ENCODE assay signal across 1 cellular context in the genomic region with DNA sequence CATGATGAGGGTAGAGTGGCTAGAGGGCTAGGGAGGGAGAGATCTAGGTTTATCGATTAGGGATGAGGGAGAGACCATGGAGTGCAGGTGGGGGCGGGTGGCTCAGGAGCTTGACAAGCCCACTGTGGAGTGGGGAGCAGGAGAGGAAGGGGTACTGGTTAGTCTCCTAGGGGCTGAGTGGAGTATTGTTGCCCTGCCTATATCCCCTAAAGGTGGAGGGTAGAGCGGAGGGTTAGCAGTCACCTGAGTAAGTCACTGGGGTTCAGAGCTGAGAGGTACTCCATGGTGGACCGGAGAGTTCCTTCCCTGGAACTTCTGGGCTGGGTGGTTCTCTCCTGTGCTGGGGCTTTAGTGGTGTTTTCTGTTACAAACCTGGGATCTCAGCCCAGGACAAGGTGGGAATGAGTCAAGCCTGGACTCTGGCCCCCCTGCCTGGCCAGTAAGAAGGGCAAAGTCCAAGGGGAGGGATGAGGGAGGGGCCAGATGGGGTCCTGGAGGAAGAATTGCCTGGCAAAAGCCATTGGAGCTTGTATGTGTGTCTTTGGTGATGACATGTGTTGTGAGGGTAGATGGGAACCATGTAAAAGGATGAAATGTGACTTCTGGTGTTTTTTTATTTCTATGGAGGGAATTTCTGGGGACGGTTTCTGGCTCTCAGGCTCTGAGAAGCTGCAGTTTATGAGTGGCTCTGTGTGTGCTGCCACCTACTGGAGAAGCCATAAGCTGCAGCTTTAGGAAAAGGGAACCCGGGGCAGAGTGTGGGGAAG.
TF ChIP-seq lines count a peak whose summit lies in the region.

Gene CIDEB, minus strand, starts transcription at position 403 of the 767 bp plus-strand sequence. Its CDS starts 119 bp downstream, at position 284.

TF ChIP-seq in HepG2, 621 proteins besides CTCF, POLR2A, EP300 and RAD21 (continued from another document and continues in another):
- TF ChIP-seq, protein P1, sequence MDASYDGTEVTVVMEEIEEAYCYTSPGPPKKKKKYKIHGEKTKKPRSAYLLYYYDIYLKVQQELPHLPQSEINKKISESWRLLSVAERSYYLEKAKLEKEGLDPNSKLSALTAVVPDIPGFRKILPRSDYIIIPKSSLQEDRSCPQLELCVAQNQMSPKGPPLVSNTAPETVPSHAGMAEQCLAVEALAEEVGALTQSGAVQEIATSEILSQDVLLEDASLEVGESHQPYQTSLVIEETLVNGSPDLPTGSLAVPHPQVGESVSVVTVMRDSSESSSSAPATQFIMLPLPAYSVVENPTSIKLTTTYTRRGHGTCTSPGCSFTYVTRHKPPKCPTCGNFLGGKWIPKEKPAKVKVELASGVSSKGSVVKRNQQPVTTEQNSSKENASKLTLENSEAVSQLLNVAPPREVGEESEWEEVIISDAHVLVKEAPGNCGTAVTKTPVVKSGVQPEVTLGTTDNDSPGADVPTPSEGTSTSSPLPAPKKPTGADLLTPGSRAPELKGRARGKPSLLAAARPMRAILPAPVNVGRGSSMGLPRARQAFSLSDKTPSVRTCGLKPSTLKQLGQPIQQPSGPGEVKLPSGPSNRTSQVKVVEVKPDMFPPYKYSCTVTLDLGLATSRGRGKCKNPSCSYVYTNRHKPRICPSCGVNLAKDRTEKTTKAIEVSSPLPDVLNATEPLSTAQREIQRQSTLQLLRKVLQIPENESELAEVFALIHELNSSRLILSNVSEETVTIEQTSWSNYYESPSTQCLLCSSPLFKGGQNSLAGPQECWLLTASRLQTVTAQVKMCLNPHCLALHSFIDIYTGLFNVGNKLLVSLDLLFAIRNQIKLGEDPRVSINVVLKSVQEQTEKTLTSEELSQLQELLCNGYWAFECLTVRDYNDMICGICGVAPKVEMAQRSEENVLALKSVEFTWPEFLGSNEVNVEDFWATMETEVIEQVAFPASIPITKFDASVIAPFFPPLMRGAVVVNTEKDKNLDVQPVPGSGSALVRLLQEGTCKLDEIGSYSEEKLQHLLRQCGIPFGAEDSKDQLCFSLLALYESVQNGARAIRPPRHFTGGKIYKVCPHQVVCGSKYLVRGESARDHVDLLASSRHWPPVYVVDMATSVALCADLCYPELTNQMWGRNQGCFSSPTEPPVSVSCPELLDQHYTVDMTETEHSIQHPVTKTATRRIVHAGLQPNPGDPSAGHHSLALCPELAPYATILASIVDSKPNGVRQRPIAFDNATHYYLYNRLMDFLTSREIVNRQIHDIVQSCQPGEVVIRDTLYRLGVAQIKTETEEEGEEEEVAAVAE (CRISPR knock-in tag; IDR thresholded peaks at IDR 0.05; ENCODE audit: borderline replicate concordance) = 0 out of 2 replicates have a peak, but pooled peaks have one; percentile 48
- TF ChIP-seq ZNF737 (CRISPR knock-in tag; IDR thresholded peaks at IDR 0.05; ENCODE audit: borderline replicate concordance) = no peak
- TF ChIP-seq HOXA7 (CRISPR knock-in tag; IDR thresholded peaks at IDR 0.05) = no peak
- no peak for TF ChIP-seq MTA3 (CRISPR knock-in tag; IDR thresholded peaks at IDR 0.05)
- TF ChIP-seq IRF1 (CRISPR knock-in tag; IDR thresholded peaks at IDR 0.05; ENCODE audit: low read depth) = peak; percentile 77; the same call in 1 of the 2 replicates
- TF ChIP-seq, protein P2, sequence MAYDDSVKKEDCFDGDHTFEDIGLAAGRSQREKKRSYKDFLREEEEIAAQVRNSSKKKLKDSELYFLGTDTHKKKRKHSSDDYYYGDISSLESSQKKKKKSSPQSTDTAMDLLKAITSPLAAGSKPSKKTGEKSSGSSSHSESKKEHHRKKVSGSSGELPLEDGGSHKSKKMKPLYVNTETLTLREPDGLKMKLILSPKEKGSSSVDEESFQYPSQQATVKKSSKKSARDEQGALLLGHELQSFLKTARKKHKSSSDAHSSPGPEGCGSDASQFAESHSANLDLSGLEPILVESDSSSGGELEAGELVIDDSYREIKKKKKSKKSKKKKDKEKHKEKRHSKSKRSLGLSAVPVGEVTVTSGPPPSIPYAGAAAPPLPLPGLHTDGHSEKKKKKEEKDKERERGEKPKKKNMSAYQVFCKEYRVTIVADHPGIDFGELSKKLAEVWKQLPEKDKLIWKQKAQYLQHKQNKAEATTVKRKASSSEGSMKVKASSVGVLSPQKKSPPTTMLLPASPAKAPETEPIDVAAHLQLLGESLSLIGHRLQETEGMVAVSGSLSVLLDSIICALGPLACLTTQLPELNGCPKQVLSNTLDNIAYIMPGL (CRISPR knock-in tag; IDR thresholded peaks at IDR 0.05; ENCODE audit: borderline replicate concordance in 1 of 2, low read depth in 1 of 2) = peak; percentile 93 to 96
- peak; percentile 95 for TF ChIP-seq STAT5B (CRISPR knock-in tag; IDR thresholded peaks at IDR 0.05)
- TF ChIP-seq ZNF44 (CRISPR knock-in tag; IDR thresholded peaks at IDR 0.05) = peak; percentile 97
- TF ChIP-seq DPF2 (CRISPR knock-in tag; IDR thresholded peaks at IDR 0.05; ENCODE audit: borderline replicate concordance, low read depth) = peak; percentile 100
- no peak for TF ChIP-seq ZNF234 (CRISPR knock-in tag; conservative IDR thresholded peaks at IDR 0.05)
- TF ChIP-seq MLLT10 (CRISPR knock-in tag; IDR thresholded peaks at IDR 0.05) = no peak
- TF ChIP-seq GMEB2 (CRISPR knock-in tag; IDR thresholded peaks at IDR 0.05; ENCODE audit: low read depth) = no peak
- no peak for TF ChIP-seq ZMYM4 (CRISPR knock-in tag; IDR thresholded peaks at IDR 0.05)
- TF ChIP-seq ZNF317 (CRISPR knock-in tag; IDR thresholded peaks at IDR 0.05) = peak; percentile 93
- TF ChIP-seq DMAP1 (CRISPR knock-in tag; IDR thresholded peaks at IDR 0.05) = peak; percentile 97
- TF ChIP-seq ARID2 (CRISPR knock-in tag; IDR thresholded peaks at IDR 0.05; ENCODE audit: borderline replicate concordance) = 0 out of 2 replicates have a peak, but pooled peaks have one; percentile 44
- TF ChIP-seq, protein P3, sequence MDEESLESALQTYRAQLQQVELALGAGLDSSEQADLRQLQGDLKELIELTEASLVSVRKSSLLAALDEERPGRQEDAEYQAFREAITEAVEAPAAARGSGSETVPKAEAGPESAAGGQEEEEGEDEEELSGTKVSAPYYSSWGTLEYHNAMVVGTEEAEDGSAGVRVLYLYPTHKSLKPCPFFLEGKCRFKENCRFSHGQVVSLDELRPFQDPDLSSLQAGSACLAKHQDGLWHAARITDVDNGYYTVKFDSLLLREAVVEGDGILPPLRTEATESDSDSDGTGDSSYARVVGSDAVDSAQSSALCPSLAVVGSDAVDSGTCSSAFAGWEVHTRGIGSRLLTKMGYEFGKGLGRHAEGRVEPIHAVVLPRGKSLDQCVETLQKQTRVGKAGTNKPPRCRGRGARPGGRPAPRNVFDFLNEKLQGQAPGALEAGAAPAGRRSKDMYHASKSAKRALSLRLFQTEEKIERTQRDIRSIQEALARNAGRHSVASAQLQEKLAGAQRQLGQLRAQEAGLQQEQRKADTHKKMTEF (CRISPR knock-in tag; IDR thresholded peaks at IDR 0.05) = peak; percentile 94
- TF ChIP-seq SUZ12 (IDR thresholded peaks at IDR 0.05; ENCODE audit: low read depth, low read length) = no peak
- TF ChIP-seq HNRNPL (IDR thresholded peaks at IDR 0.05; ENCODE audit: low read depth, low read length) = no peak
- TF ChIP-seq ZNF781 (CRISPR knock-in tag; IDR thresholded peaks at IDR 0.05; ENCODE audit: borderline replicate concordance, not compliant biosample characterization) = peak; percentile 97
- TF ChIP-seq ZNF878 (CRISPR knock-in tag; IDR thresholded peaks at IDR 0.05) = no peak
- TF ChIP-seq SCMH1 (CRISPR knock-in tag; IDR thresholded peaks at IDR 0.05; ENCODE audit: borderline replicate concordance) = no peak
- TF ChIP-seq, protein P4, sequence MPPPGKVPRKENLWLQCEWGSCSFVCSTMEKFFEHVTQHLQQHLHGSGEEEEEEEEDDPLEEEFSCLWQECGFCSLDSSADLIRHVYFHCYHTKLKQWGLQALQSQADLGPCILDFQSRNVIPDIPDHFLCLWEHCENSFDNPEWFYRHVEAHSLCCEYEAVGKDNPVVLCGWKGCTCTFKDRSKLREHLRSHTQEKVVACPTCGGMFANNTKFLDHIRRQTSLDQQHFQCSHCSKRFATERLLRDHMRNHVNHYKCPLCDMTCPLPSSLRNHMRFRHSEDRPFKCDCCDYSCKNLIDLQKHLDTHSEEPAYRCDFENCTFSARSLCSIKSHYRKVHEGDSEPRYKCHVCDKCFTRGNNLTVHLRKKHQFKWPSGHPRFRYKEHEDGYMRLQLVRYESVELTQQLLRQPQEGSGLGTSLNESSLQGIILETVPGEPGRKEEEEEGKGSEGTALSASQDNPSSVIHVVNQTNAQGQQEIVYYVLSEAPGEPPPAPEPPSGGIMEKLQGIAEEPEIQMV (CRISPR knock-in tag; IDR thresholded peaks at IDR 0.05; ENCODE audit: low read depth) = peak; percentile 88; the same call in 1 of the 2 replicates
- TF ChIP-seq KDM3A (CRISPR knock-in tag; IDR thresholded peaks at IDR 0.05; ENCODE audit: low read depth) = peak; percentile 87
- TF ChIP-seq KAT7 (CRISPR knock-in tag; IDR thresholded peaks at IDR 0.05; ENCODE audit: borderline replicate concordance) = no peak
- TF ChIP-seq NFE2L2 (IDR thresholded peaks at IDR 0.05; ENCODE audit: low read length) = peak; percentile 3; the same call in 1 of the 2 replicates
- peak; percentile 94 for TF ChIP-seq MED1 (CRISPR knock-in tag; IDR thresholded peaks at IDR 0.05)
- TF ChIP-seq ATF7-NPFF (CRISPR knock-in tag; IDR thresholded peaks at IDR 0.05; ENCODE audit: low read depth) = peak; percentile 79; the same call in 1 of the 2 replicates
- TF ChIP-seq, protein P5, sequence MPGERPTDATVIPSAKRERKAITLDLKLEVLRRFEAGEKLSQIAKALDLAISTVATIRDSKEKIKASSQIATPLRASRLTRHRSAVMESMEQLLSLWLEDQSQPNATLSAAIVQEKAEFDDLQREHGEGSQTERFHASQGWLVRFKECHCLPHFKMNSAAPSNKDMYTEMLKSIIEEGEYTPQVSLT (CRISPR knock-in tag; IDR thresholded peaks at IDR 0.05; ENCODE audit: borderline replicate concordance, low read depth) = no peak
- peak; percentile 27; the same call in 1 of the 2 replicates for TF ChIP-seq GZF1 (CRISPR knock-in tag; IDR thresholded peaks at IDR 0.05)
- peak; percentile 98 for TF ChIP-seq TOE1 (CRISPR knock-in tag; IDR thresholded peaks at IDR 0.05)
- TF ChIP-seq, protein P6, sequence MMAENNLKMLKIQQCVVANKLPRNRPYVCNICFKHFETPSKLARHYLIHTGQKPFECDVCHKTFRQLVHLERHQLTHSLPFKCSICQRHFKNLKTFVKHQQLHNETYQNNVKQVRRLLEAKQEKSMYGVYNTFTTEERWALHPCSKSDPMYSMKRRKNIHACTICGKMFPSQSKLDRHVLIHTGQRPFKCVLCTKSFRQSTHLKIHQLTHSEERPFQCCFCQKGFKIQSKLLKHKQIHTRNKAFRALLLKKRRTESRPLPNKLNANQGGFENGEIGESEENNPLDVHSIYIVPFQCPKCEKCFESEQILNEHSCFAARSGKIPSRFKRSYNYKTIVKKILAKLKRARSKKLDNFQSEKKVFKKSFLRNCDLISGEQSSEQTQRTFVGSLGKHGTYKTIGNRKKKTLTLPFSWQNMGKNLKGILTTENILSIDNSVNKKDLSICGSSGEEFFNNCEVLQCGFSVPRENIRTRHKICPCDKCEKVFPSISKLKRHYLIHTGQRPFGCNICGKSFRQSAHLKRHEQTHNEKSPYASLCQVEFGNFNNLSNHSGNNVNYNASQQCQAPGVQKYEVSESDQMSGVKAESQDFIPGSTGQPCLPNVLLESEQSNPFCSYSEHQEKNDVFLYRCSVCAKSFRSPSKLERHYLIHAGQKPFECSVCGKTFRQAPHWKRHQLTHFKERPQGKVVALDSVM (CRISPR knock-in tag; IDR thresholded peaks at IDR 0.05) = no peak
- peak; percentile 69 for TF ChIP-seq PCBP2 (optimal IDR thresholded peaks at IDR 0.05; ENCODE audit: low read depth, low read length, poor library complexity, severe bottlenecking)
- TF ChIP-seq SMAD9 (CRISPR knock-in tag; IDR thresholded peaks at IDR 0.05) = no peak
- no peak for TF ChIP-seq ZNF431 (CRISPR knock-in tag; IDR thresholded peaks at IDR 0.05; ENCODE audit: borderline replicate concordance, low read depth)
- TF ChIP-seq, protein P7, sequence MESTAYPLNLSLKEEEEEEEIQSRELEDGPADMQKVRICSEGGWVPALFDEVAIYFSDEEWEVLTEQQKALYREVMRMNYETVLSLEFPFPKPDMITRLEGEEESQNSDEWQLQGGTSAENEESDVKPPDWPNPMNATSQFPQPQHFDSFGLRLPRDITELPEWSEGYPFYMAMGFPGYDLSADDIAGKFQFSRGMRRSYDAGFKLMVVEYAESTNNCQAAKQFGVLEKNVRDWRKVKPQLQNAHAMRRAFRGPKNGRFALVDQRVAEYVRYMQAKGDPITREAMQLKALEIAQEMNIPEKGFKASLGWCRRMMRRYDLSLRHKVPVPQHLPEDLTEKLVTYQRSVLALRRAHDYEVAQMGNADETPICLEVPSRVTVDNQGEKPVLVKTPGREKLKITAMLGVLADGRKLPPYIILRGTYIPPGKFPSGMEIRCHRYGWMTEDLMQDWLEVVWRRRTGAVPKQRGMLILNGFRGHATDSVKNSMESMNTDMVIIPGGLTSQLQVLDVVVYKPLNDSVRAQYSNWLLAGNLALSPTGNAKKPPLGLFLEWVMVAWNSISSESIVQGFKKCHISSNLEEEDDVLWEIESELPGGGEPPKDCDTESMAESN (CRISPR knock-in tag; conservative IDR thresholded peaks at IDR 0.05) = peak; percentile 74; the same call in 1 of the 2 replicates
- TF ChIP-seq KLF11 (CRISPR knock-in tag; IDR thresholded peaks at IDR 0.05) = peak; percentile 70; the same call in 1 of the 2 replicates
- TF ChIP-seq JUND (CRISPR knock-in tag; IDR thresholded peaks at IDR 0.05) = peak; percentile 98
- TF ChIP-seq ZSCAN9 (CRISPR knock-in tag; IDR thresholded peaks at IDR 0.05; ENCODE audit: borderline replicate concordance) = peak; percentile 95
- TF ChIP-seq ZBTB7A (CRISPR knock-in tag; IDR thresholded peaks at IDR 0.05) = peak; percentile 84
- 0 out of 2 replicates have a peak, but pooled peaks have one; percentile 91 for TF ChIP-seq THYN1 (CRISPR knock-in tag; IDR thresholded peaks at IDR 0.05; ENCODE audit: borderline replicate concordance, low read depth)
- peak; percentile 80; the same call in 1 of the 2 replicates for TF ChIP-seq TBX3 (IDR thresholded peaks at IDR 0.05; ENCODE audit: borderline replicate concordance)
- TF ChIP-seq ZNF747 (CRISPR knock-in tag; IDR thresholded peaks at IDR 0.05; ENCODE audit: borderline replicate concordance) = peak; percentile 12; the same call in 1 of the 2 replicates
- TF ChIP-seq EZH2 (conservative IDR thresholded peaks at IDR 0.05; ENCODE audit: low read depth, low read length) = no peak
